ENCODE assay signal across 8 cellular contexts in the genomic region with DNA sequence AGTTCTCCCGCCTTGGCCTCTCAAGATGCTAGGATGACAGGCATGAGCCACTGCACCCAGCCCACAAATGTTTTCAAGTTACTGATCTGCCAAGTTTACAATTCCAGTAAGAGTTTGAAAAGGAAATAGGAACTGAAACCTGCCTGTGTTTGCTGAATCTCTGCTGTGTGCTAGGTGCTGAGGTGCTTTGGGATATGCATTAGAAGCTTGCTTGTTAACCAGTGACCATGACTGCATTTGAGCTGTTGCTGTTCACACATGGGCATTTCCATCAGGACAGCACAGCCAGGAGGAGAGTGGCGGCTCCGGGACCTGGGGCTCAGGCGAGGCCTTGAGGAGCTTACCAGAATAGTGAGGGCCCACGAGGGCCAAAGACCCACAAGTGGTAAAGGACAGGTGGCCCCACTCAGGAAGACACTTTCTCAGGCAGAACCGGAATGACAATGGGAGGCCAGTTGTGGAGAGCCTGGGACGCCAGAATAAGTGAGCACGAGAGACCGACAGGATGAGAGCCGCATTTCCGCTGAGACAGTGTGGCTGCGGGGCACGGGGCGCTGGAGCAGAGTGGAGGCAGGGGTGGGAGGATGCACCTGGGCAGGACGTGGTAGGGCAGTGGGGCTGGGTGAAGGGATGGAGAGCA. TPM values are rescaled to one million over a fixed set of nuclear protein-coding genes. Genes with fewer than 3 reads are reported as not detected.
DNase-seq lines count a peak whose midpoint lies in the region; ATAC-seq and TF ChIP-seq lines count a peak whose summit lies in the region.

No MANE protein-coding gene starts in this region.

- peak overlapping the region; percentile 17; the same call in 1 of the 2 replicates for H3K9ac ChIP-seq in OCI-LY1 (ENCODE audit: low read length)

- no peaks in the 10 kb centered on the region for H3K9me3 ChIP-seq in OCI-LY1 (ENCODE audit: low read length)

- intact Hi-C loops in activated CD4-positive, alpha-beta T cell treated with anti-CD3 and anti-CD28 coated beads, Interleukin-2, amount 10 ng/mL, durations not matched to agents 24 days and 14 days (cut with micrococcal nuclease) = no loop called here
- intact Hi-C loops in lower leg skin (cut with DNase I; ENCODE audit: low total_unique reads) = no loop called here
- intact Hi-C loops in MCF 10A (cut with micrococcal nuclease) = no loop called here

- no peak overlapping the region for H2AFZ ChIP-seq in OCI-LY1 (ENCODE audit: low read length)

- CTCF ChIA-PET in MCF 10A (lab: Yijun Ruan, JAX) = interaction anchor here (0.6 kb wide), 1 partner anchor 856 kb away, joined by 3 read pairs; no protein-coding TSS in a partner anchor

- POLR2A ChIA-PET in MCF 10A (lab: Yijun Ruan, JAX) = no interaction called here

- no peaks in the 10 kb centered on the region for H3F3A ChIP-seq in OCI-LY1 (ENCODE audit: insufficient read depth, low read length)

- TF ChIP-seq CTCF in OCI-LY1 (IDR thresholded peaks at IDR 0.05; ENCODE audit: low read length) = no peak
- TF ChIP-seq CTCF in lower leg skin (IDR thresholded peaks at IDR 0.05) = no peak
- TF ChIP-seq CTCF in MCF 10A (IDR thresholded peaks at IDR 0.05; ENCODE audit: unreplicated experiment) = no peak

- no peak for TF ChIP-seq POLR2A in lower leg skin (IDR thresholded peaks at IDR 0.05)

- no peaks in the 10 kb centered on the region for H3K9me3 Mint-ChIP-seq in activated CD4-positive, alpha-beta T cell treated with anti-CD3 and anti-CD28 coated beads, Interleukin-2, amount 10 ng/mL, durations not matched to agents 24 days and 14 days
- no peaks in the 10 kb centered on the region for H3K9me3 Mint-ChIP-seq in MCF 10A (ENCODE audit: unreplicated experiment)

- peak overlapping the region; percentile 14 for H3K4me3 ChIP-seq in OCI-LY1 (ENCODE audit: low read depth, low read length, poor library complexity, severe bottlenecking)
- no peak overlapping the region for H3K4me3 ChIP-seq in lower leg skin (ENCODE audit: low read depth, poor library complexity, severe bottlenecking)

- peak; percentile 79 for ATAC-seq in HG02678 (IDR thresholded peaks at IDR 0.05; ENCODE audit: unreplicated experiment)

- peak overlapping the region; percentile 67 for H3K27ac ChIP-seq in OCI-LY1 (ENCODE audit: low read depth, low read length, poor library complexity, severe bottlenecking)

- H3K79me2 ChIP-seq in OCI-LY1 (ENCODE audit: insufficient read depth, low read length) = no peaks in the 10 kb centered on the region

- H3K27me3 ChIP-seq in OCI-LY1 (ENCODE audit: insufficient read depth, low read length) = no peaks in the 10 kb centered on the region

- peak overlapping the region; percentile 48 for H3K27ac Mint-ChIP-seq in activated CD4-positive, alpha-beta T cell treated with anti-CD3 and anti-CD28 coated beads, Interleukin-2, amount 10 ng/mL, durations not matched to agents 24 days and 14 days
- H3K27ac Mint-ChIP-seq in MCF 10A (ENCODE audit: low read depth, unreplicated experiment) = no peak overlapping the region

- peaks cover 19% of the 10 kb centered on the region for H3K4me1 ChIP-seq in OCI-LY1 (ENCODE audit: insufficient read depth, low read length, severe bottlenecking)

- peak; percentile 74 for DNase-seq in activated CD4-positive, alpha-beta T cell treated with anti-CD3 and anti-CD28 coated beads, Interleukin-2, amount 10 ng/mL, durations not matched to agents 24 days and 14 days
- no peak for DNase-seq in activated CD4-positive, alpha-beta T cell treated with anti-CD3 and anti-CD28 coated beads, Interleukin-2, amount 50 U/mL, for 1 hour
- peak; percentile 13 for DNase-seq in pons (ENCODE audit: low spot score)
- no peak for DNase-seq in lower leg skin (ENCODE audit: low spot score in 2 of 2)
- no peak for DNase-seq in MCF 10A (ENCODE audit: unreplicated experiment)
- no peak for DNase-seq in D341Med (ENCODE audit: low spot score)

- no TSS peak for BruUV-seq in MCF 10A (replicated peaks; lab: Mats Ljungman, UMichigan)

- H3K9me2 ChIP-seq in OCI-LY1 (ENCODE audit: low read depth, low read length) = no peaks in the 10 kb centered on the region

- no peaks in the 10 kb centered on the region for H4K20me1 ChIP-seq in OCI-LY1 (ENCODE audit: insufficient read depth, low read length)

- H3K36me3 ChIP-seq in OCI-LY1 (ENCODE audit: insufficient read depth, low read length) = peaks cover 42% of the 10 kb centered on the region

- H3K27me3 Mint-ChIP-seq in activated CD4-positive, alpha-beta T cell treated with anti-CD3 and anti-CD28 coated beads, Interleukin-2, amount 10 ng/mL, durations not matched to agents 24 days and 14 days = no peaks in the 10 kb centered on the region
- no peaks in the 10 kb centered on the region for H3K27me3 Mint-ChIP-seq in MCF 10A (ENCODE audit: insufficient read depth, unreplicated experiment)

- peaks cover 33% of the 10 kb centered on the region for H3K4me1 Mint-ChIP-seq in activated CD4-positive, alpha-beta T cell treated with anti-CD3 and anti-CD28 coated beads, Interleukin-2, amount 10 ng/mL, durations not matched to agents 24 days and 14 days
- H3K4me1 Mint-ChIP-seq in MCF 10A (ENCODE audit: insufficient read depth, unreplicated experiment) = no peaks in the 10 kb centered on the region

- H3K4me2 ChIP-seq in OCI-LY1 (ENCODE audit: low read length) = peak overlapping the region; percentile 43

- H3K36me3 Mint-ChIP-seq in activated CD4-positive, alpha-beta T cell treated with anti-CD3 and anti-CD28 coated beads, Interleukin-2, amount 10 ng/mL, durations not matched to agents 24 days and 14 days (ENCODE audit: low read depth) = peaks cover 57% of the 10 kb centered on the region
- peaks cover 84% of the 10 kb centered on the region for H3K36me3 Mint-ChIP-seq in MCF 10A (ENCODE audit: insufficient read depth, unreplicated experiment)

- H3K4me3 Mint-ChIP-seq in activated CD4-positive, alpha-beta T cell treated with anti-CD3 and anti-CD28 coated beads, Interleukin-2, amount 10 ng/mL, durations not matched to agents 24 days and 14 days = peak overlapping the region; percentile 53
- H3K4me3 Mint-ChIP-seq in MCF 10A (ENCODE audit: unreplicated experiment) = no peak overlapping the region

- 87 to 88% methylated on average over 15 of the region's 15 CpGs for WGBS in lower leg skin, 2 donors

RNA-seq across cellular contexts. Expression of a gene that starts 54.5 kb away (rescaled TPM):
- total RNA-seq in activated CD4-positive, alpha-beta T cell treated with anti-CD3 and anti-CD28 coated beads, Interleukin-2, amount 10 ng/mL, durations not matched to agents 24 days and 14 days = 0.52 and 0.89 TPM in 2 replicates
- total RNA-seq in lower leg skin (10 to 100 TPM in 1 of 4 donors, 1 to 10 TPM in 3; 5.4 to 11.6 (median 5.7) TPM), MCF 10A (2022) (4.3 and 5.4 TPM in 2 replicates)

Comparison
In these comparisons a context has a peak if more than half of its experiments do, and no peak if none do; other contexts are left out.
1. DNase-seq: peak in activated CD4-positive, alpha-beta T cell treated with anti-CD3 and anti-CD28 coated beads, Interleukin-2, amount 10 ng/mL, durations not matched to agents 24 days and 14 days (single experiment) and pons (single experiment); none in activated CD4-positive, alpha-beta T cell treated with anti-CD3 and anti-CD28 coated beads, Interleukin-2, amount 50 U/mL, for 1 hour (single experiment), lower leg skin (0 of 2), MCF 10A (single experiment) and D341Med (single experiment).